Comparison of ENCODE assay signal across 1 cellular context in the genomic region with DNA sequence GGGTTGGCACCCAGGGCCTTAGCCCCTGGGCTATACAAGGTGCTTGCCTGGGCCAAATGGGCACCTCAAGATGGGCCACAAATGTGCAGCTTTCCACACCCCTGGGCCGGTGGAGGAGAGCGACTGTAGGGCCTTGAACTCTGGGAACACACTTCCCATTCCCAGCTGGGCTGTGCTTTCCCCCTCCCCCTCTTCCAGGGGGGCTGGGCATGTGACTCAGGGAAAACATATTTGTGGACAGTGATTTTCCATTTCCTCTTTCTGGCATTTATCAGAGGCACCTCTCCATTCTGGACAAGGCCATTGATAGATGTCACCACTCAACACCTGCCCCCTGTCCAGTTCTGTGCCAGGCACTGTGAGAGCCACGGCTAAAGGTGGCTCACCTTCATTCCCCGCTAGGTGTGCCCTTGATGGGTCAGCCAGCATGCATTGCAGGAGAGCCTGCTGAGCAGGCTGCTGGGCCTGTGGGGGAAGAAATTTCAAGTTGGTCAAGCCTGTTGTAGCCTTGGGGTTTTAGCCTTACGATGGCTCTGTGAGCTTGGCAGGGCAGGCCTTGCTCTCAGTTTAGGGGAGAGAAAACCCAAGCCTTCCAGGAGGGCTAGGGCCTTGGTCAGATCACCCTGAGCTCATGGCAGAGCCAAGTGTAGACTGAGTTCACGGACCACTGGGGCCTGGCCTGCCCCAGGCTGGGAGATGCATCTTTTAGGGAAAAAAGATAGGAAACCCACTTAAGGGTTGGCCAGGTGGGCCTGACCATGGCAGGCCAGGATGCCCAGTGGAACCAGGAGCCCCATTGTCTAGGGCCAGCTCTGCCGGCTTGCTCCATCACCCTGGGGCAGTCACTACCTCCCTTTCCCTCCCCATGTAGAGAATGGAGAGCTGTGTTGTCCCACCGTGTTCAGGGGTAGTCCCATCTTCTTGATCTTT.
A peak's percentile ranks its signal among the peaks of the same experiment; 100 is the strongest.
TF ChIP-seq lines count a peak whose summit lies in the region.

No MANE protein-coding gene starts in this region.

TF ChIP-seq in HepG2, 621 proteins besides CTCF, POLR2A, EP300 and RAD21 (continued from another document and continues in another):
- TF ChIP-seq, protein P1, sequence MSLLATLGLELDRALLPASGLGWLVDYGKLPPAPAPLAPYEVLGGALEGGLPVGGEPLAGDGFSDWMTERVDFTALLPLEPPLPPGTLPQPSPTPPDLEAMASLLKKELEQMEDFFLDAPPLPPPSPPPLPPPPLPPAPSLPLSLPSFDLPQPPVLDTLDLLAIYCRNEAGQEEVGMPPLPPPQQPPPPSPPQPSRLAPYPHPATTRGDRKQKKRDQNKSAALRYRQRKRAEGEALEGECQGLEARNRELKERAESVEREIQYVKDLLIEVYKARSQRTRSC (CRISPR knock-in tag; IDR thresholded peaks at IDR 0.05; ENCODE audit: low read depth): no peak
- TF ChIP-seq, protein P2, sequence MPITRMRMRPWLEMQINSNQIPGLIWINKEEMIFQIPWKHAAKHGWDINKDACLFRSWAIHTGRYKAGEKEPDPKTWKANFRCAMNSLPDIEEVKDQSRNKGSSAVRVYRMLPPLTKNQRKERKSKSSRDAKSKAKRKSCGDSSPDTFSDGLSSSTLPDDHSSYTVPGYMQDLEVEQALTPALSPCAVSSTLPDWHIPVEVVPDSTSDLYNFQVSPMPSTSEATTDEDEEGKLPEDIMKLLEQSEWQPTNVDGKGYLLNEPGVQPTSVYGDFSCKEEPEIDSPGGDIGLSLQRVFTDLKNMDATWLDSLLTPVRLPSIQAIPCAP (CRISPR knock-in tag; IDR thresholded peaks at IDR 0.05; ENCODE audit: low read depth): no peak
- TF ChIP-seq MIER3 (CRISPR knock-in tag; IDR thresholded peaks at IDR 0.05; ENCODE audit: borderline replicate concordance): peak; percentile 70; the same call in 1 of the 2 replicates
- TF ChIP-seq PHF21A (CRISPR knock-in tag; IDR thresholded peaks at IDR 0.05): peak; percentile 99
- TF ChIP-seq ZBTB46 (CRISPR knock-in tag; IDR thresholded peaks at IDR 0.05; ENCODE audit: borderline replicate concordance): no peak
- TF ChIP-seq DZIP1 (CRISPR knock-in tag; IDR thresholded peaks at IDR 0.05): no peak
- 0 out of 2 replicates have a peak, but pooled peaks have one; percentile 54 for TF ChIP-seq ZNF619 (CRISPR knock-in tag; IDR thresholded peaks at IDR 0.05)
- peak; percentile 57; the same call in 1 of the 3 replicates for TF ChIP-seq MXI1 (IDR thresholded peaks at IDR 0.05; ENCODE audit: borderline replicate concordance, low read depth, low read length)
- TF ChIP-seq HIVEP1 (CRISPR knock-in tag; IDR thresholded peaks at IDR 0.05): no peak
- TF ChIP-seq NRL (CRISPR knock-in tag; IDR thresholded peaks at IDR 0.05; ENCODE audit: borderline replicate concordance): no peak
- TF ChIP-seq NR2C2 (CRISPR knock-in tag; IDR thresholded peaks at IDR 0.05; ENCODE audit: borderline replicate concordance): peak; percentile 54; the same call in 1 of the 2 replicates
- TF ChIP-seq ZNF234 (CRISPR knock-in tag; conservative IDR thresholded peaks at IDR 0.05): no peak
- peak; percentile 72; the same call in 1 of the 2 replicates for TF ChIP-seq HMGXB3 (CRISPR knock-in tag; IDR thresholded peaks at IDR 0.05; ENCODE audit: borderline replicate concordance)
- TF ChIP-seq FOXO1 (CRISPR knock-in tag; IDR thresholded peaks at IDR 0.05): peak; percentile 77; the same call in 1 of the 2 replicates
- TF ChIP-seq SCMH1 (CRISPR knock-in tag; IDR thresholded peaks at IDR 0.05; ENCODE audit: borderline replicate concordance): no peak
- TF ChIP-seq CBX5 (CRISPR knock-in tag; IDR thresholded peaks at IDR 0.05; ENCODE audit: borderline replicate concordance): peak; percentile 72; the same call in 1 of the 2 replicates
- TF ChIP-seq ZNF562 (CRISPR knock-in tag; IDR thresholded peaks at IDR 0.05; ENCODE audit: borderline replicate concordance): no peak
- TF ChIP-seq, protein P3, sequence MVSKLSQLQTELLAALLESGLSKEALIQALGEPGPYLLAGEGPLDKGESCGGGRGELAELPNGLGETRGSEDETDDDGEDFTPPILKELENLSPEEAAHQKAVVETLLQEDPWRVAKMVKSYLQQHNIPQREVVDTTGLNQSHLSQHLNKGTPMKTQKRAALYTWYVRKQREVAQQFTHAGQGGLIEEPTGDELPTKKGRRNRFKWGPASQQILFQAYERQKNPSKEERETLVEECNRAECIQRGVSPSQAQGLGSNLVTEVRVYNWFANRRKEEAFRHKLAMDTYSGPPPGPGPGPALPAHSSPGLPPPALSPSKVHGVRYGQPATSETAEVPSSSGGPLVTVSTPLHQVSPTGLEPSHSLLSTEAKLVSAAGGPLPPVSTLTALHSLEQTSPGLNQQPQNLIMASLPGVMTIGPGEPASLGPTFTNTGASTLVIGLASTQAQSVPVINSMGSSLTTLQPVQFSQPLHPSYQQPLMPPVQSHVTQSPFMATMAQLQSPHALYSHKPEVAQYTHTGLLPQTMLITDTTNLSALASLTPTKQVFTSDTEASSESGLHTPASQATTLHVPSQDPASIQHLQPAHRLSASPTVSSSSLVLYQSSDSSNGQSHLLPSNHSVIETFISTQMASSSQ (IDR thresholded peaks at IDR 0.05; ENCODE audit: low read depth): peak; percentile 18; the same call in 1 of the 2 replicates
- TF ChIP-seq, protein P3 (CRISPR knock-in tag; IDR thresholded peaks at IDR 0.05; ENCODE audit: borderline replicate concordance): no peak
- no peak for TF ChIP-seq SNRNP70 (IDR thresholded peaks at IDR 0.05; ENCODE audit: low read depth, low read length)
- 0 out of 2 replicates have a peak, but pooled peaks have one; percentile 30 for TF ChIP-seq SIX4 (CRISPR knock-in tag; IDR thresholded peaks at IDR 0.05)
- TF ChIP-seq, protein P4, sequence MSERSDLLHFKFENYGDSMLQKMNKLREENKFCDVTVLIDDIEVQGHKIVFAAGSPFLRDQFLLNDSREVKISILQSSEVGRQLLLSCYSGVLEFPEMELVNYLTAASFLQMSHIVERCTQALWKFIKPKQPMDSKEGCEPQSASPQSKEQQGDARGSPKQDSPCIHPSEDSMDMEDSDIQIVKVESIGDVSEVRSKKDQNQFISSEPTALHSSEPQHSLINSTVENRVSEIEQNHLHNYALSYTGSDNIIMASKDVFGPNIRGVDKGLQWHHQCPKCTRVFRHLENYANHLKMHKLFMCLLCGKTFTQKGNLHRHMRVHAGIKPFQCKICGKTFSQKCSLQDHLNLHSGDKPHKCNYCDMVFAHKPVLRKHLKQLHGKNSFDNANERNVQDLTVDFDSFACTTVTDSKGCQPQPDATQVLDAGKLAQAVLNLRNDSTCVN (CRISPR knock-in tag; IDR thresholded peaks at IDR 0.05; ENCODE audit: borderline replicate concordance): peak; percentile 35; the same call in 1 of the 2 replicates
- TF ChIP-seq GRHL1 (CRISPR knock-in tag; conservative IDR thresholded peaks at IDR 0.05): no peak
- TF ChIP-seq JUNB (CRISPR knock-in tag; IDR thresholded peaks at IDR 0.05; ENCODE audit: borderline replicate concordance): no peak
- TF ChIP-seq TEAD3 (CRISPR knock-in tag; optimal IDR thresholded peaks at IDR 0.05; ENCODE audit: borderline replicate concordance): peak; percentile 92
- no peak for TF ChIP-seq ZNF414 (CRISPR knock-in tag; IDR thresholded peaks at IDR 0.05)
- no peak for TF ChIP-seq ZBTB21 (CRISPR knock-in tag; IDR thresholded peaks at IDR 0.05)
- no peak for TF ChIP-seq RFX3 (CRISPR knock-in tag; IDR thresholded peaks at IDR 0.05)
- TF ChIP-seq MYNN (CRISPR knock-in tag; IDR thresholded peaks at IDR 0.05; ENCODE audit: low read depth): no peak
- TF ChIP-seq ZEB1 (IDR thresholded peaks at IDR 0.05; ENCODE audit: insufficient replicate concordance, low read depth): no peak
- TF ChIP-seq ZNF354B (CRISPR knock-in tag; IDR thresholded peaks at IDR 0.05): no peak
- TF ChIP-seq HNRNPLL (IDR thresholded peaks at IDR 0.05; ENCODE audit: low read depth, low read length, poor library complexity, severe bottlenecking): no peak
